1 cellular context compared by ENCODE assay signal in genomic region chr2:183059561-183059960, GRCh38.
TF ChIP-seq lines count a peak whose summit lies in the region.

No MANE protein-coding gene starts in this region.

TF ChIP-seq in K562, 482 proteins besides CTCF, POLR2A, EP300 and RAD21 (continues in another document):
- TF ChIP-seq LCOR (CRISPR knock-in tag; IDR thresholded peaks at IDR 0.05) (no peak), BCL6 (CRISPR knock-in tag; IDR thresholded peaks at IDR 0.05) (no peak), NR2F6 (CRISPR knock-in tag; IDR thresholded peaks at IDR 0.05) (no peak), TSC22D4 (tag; IDR thresholded peaks at IDR 0.05) (no peak), ELF2 (CRISPR knock-in tag; IDR thresholded peaks at IDR 0.05) (no peak), PCBP1 (IDR thresholded peaks at IDR 0.05; ENCODE audit: low read depth, low read length, poor library complexity, severe bottlenecking) (no peak), DPF2 (IDR thresholded peaks at IDR 0.05) (peak; percentile 60; the same call in 1 of the 2 replicates), WHSC1 (IDR thresholded peaks at IDR 0.05; ENCODE audit: low read length) (no peak), CXXC5 (CRISPR knock-in tag; IDR thresholded peaks at IDR 0.05) (no peak), GATAD2B (IDR thresholded peaks at IDR 0.05; ENCODE audit: borderline replicate concordance) (0 out of 2 replicates have a peak, but pooled peaks have one; percentile 40), ARID3B (CRISPR knock-in tag; IDR thresholded peaks at IDR 0.05; ENCODE audit: borderline replicate concordance) (no peak), KAT8 (IDR thresholded peaks at IDR 0.05; ENCODE audit: low read depth) (no peak), CHD2 (IDR thresholded peaks at IDR 0.05; ENCODE audit: low read depth, low read length) (no peak), SIN3B (IDR thresholded peaks at IDR 0.05; ENCODE audit: low read depth) (no peak), MAX (CRISPR knock-in tag; IDR thresholded peaks at IDR 0.05) (no peak), KDM1A (IDR thresholded peaks at IDR 0.05) (no peak), SMARCC2 (IDR thresholded peaks at IDR 0.05; ENCODE audit: low read depth) (peak; percentile 63; the same call in 1 of the 2 replicates), SP2 (IDR thresholded peaks at IDR 0.05; ENCODE audit: extremely low read depth, low read depth, low read length, poor library complexity, severe bottlenecking) (no peak), CHCHD3 (CRISPR knock-in tag; IDR thresholded peaks at IDR 0.05) (no peak), EP400 (IDR thresholded peaks at IDR 0.05) (no peak), TRIM24 (IDR thresholded peaks at IDR 0.05) (peak in 1 of 2 experiments; percentile 14; a peak in 1 of 4 replicates), ZNF277 (CRISPR knock-in tag; IDR thresholded peaks at IDR 0.05; ENCODE audit: borderline replicate concordance) (no peak), KDM2B (CRISPR knock-in tag; IDR thresholded peaks at IDR 0.05) (no peak), PHF21A (IDR thresholded peaks at IDR 0.05; ENCODE audit: borderline replicate concordance, low read depth) (no peak), CREBBP (IDR thresholded peaks at IDR 0.05; ENCODE audit: low read depth, low read length) (no peak), CREB3L1 (IDR thresholded peaks at IDR 0.05; ENCODE audit: borderline replicate concordance, low read depth) (no peak), ZNF764 (CRISPR knock-in tag; IDR thresholded peaks at IDR 0.05; ENCODE audit: low read depth) (no peak), NFE2L1 (tag; IDR thresholded peaks at IDR 0.05; ENCODE audit: borderline replicate concordance, low read depth) (peak; percentile 95), ZNF592 (IDR thresholded peaks at IDR 0.05) (peak; percentile 74), FOSL1 (tag; conservative IDR thresholded peaks at IDR 0.05) (peak; percentile 62), BRCA1 (IDR thresholded peaks at IDR 0.05) (no peak), BRCA1 (CRISPR knock-in tag; IDR thresholded peaks at IDR 0.05) (no peak), ZBTB1 (CRISPR knock-in tag; IDR thresholded peaks at IDR 0.05; ENCODE audit: borderline replicate concordance, low read depth) (no peak), ZNF395 (CRISPR knock-in tag; IDR thresholded peaks at IDR 0.05) (0 out of 2 replicates have a peak, but pooled peaks have one; percentile 18), GMEB1 (CRISPR knock-in tag; IDR thresholded peaks at IDR 0.05) (no peak), KLF10 (CRISPR knock-in tag; IDR thresholded peaks at IDR 0.05) (no peak), HLTF (IDR thresholded peaks at IDR 0.05) (no peak), ZNF224 (CRISPR knock-in tag; IDR thresholded peaks at IDR 0.05) (no peak), E2F3 (CRISPR knock-in tag; IDR thresholded peaks at IDR 0.05) (no peak), ZNF282 (CRISPR knock-in tag; IDR thresholded peaks at IDR 0.05) (no peak), MAFF (IDR thresholded peaks at IDR 0.05; ENCODE audit: low read length) (peak; percentile 98), ERF (CRISPR knock-in tag; IDR thresholded peaks at IDR 0.05) (no peak), ZBTB9 (CRISPR knock-in tag; IDR thresholded peaks at IDR 0.05) (0 out of 2 replicates have a peak, but pooled peaks have one; percentile 33), THRB (CRISPR knock-in tag; conservative IDR thresholded peaks at IDR 0.05) (no peak), NFE2 (IDR thresholded peaks at IDR 0.05; ENCODE audit: low read depth) (peak; percentile 99), IRF1 (CRISPR knock-in tag; IDR thresholded peaks at IDR 0.05; ENCODE audit: borderline replicate concordance) (no peak), FOXO4 (CRISPR knock-in tag; IDR thresholded peaks at IDR 0.05) (no peak), SFPQ (IDR thresholded peaks at IDR 0.05; ENCODE audit: low read depth, low read length) (no peak), NEUROD1 (IDR thresholded peaks at IDR 0.05; ENCODE audit: borderline replicate concordance, low read depth, low read length, partially characterized antibody) (no peak)
